9 cellular contexts compared by ENCODE assay signal in genomic region chr3:139629033-139629432, GRCh38. TPM values are rescaled to one million over a fixed set of nuclear protein-coding genes. Genes with fewer than 3 reads are reported as not detected.
DNase-seq lines count a peak whose midpoint lies in the region; ATAC-seq and TF ChIP-seq lines count a peak whose summit lies in the region.
"Had no signal": no experiment of that assay in that cellular context is flagged by ENCODE, and none has a peak within 500 bp of the region (broad histone marks: within the 10 kb centered on the region; RNA-seq: fewer than 3 reads in every experiment).

No MANE protein-coding gene starts in this region.

- H3K9me3 ChIP-seq in Panc1 (ENCODE audit: control insufficient read depth, insufficient read depth, low read depth, low read length) (peaks cover 7% of the 10 kb centered on the region; the same call in 1 of the 2 replicates), iPS DF 6.9 (ENCODE audit: control insufficient read depth, insufficient read depth, low read length) (no peaks in the 10 kb centered on the region), ascending aorta (no peaks in the 10 kb centered on the region)
- H3K9me3 ChIP-seq: pancreas had no signal

- no peaks in the 10 kb centered on the region for H3K4me1 Mint-ChIP-seq in activated CD4-positive, alpha-beta T cell treated with anti-CD3 and anti-CD28 coated beads, Interleukin-2, amount 10 ng/mL, durations not matched to agents 24 days and 14 days

- in situ Hi-C loops in Panc1 (cut with HindIII; ENCODE audit: low pct_unique_long_range_greater_than_20kb, low sequenced_read_pairs): no loop called here

- no peak overlapping the region for H3K4me3 Mint-ChIP-seq in activated CD4-positive, alpha-beta T cell treated with anti-CD3 and anti-CD28 coated beads, Interleukin-2, amount 10 ng/mL, durations not matched to agents 24 days and 14 days

- no peaks in the 10 kb centered on the region for H3K27me3 ChIP-seq in Panc1 (ENCODE audit: control insufficient read depth, insufficient read depth, low read length)
- no peaks in the 10 kb centered on the region for H3K27me3 ChIP-seq in iPS DF 6.9 (ENCODE audit: control insufficient read depth, insufficient read depth, low read length)
- H3K27me3 ChIP-seq in ascending aorta: no peaks in the 10 kb centered on the region
- H3K27me3 ChIP-seq: pancreas had no signal

- POLR2A ChIA-PET in Panc1 (lab: Charles Lee): no interaction called here

- H3K36me3 ChIP-seq in Panc1 (ENCODE audit: control insufficient read depth, insufficient read depth, low read length) (no peaks in the 10 kb centered on the region), iPS DF 6.9 (ENCODE audit: control insufficient read depth, insufficient read depth, low read length) (no peaks in the 10 kb centered on the region), ascending aorta (no peaks in the 10 kb centered on the region)
- H3K36me3 ChIP-seq: pancreas had no signal

- CTCF ChIA-PET in Panc1 (lab: Charles Lee): no interaction called here

- no peaks in the 10 kb centered on the region for H3K27me3 Mint-ChIP-seq in activated CD4-positive, alpha-beta T cell treated with anti-CD3 and anti-CD28 coated beads, Interleukin-2, amount 10 ng/mL, durations not matched to agents 24 days and 14 days

- H3K9me3 Mint-ChIP-seq in activated CD4-positive, alpha-beta T cell treated with anti-CD3 and anti-CD28 coated beads, Interleukin-2, amount 10 ng/mL, durations not matched to agents 24 days and 14 days: no peaks in the 10 kb centered on the region

- peak; percentile 73; the same call in 1 of the 2 replicates for ATAC-seq in Panc1
- no peak for ATAC-seq in HG03280 (IDR thresholded peaks at IDR 0.05; ENCODE audit: unreplicated experiment)
- no peak for ATAC-seq in GM19324 (IDR thresholded peaks at IDR 0.05; ENCODE audit: low FRiP score, unreplicated experiment)

- H3K4me1 ChIP-seq in Panc1 (ENCODE audit: control insufficient read depth, insufficient read depth, low read length) (no peaks in the 10 kb centered on the region), iPS DF 6.9 (ENCODE audit: control insufficient read depth, insufficient read depth, low read length) (peaks cover 2% of the 10 kb centered on the region; the same call in 1 of the 2 replicates), ascending aorta (no peaks in the 10 kb centered on the region)
- H3K4me1 ChIP-seq: pancreas had no signal

- peak; percentile 46 for TF ChIP-seq CTCF in HFF-Myc (IDR thresholded peaks at IDR 0.05; ENCODE audit: low read depth, low read length, missing control alignments)
- TF ChIP-seq CTCF in Panc1 (IDR thresholded peaks at IDR 0.05): peak; percentile 56
- no peak for TF ChIP-seq CTCF in ascending aorta (IDR thresholded peaks at IDR 0.05)

- H3K4me3 ChIP-seq in HFF-Myc (replicated peaks; ENCODE audit: low read depth, low read length): no peak overlapping the region
- no peak overlapping the region for H3K4me3 ChIP-seq in Panc1 (ENCODE audit: low read depth in 2 of 2, low read length in 2 of 2)
- no peak overlapping the region for H3K4me3 ChIP-seq in iPS DF 6.9 (ENCODE audit: low read length)
- H3K4me3 ChIP-seq in ascending aorta: no peak overlapping the region
- H3K4me3 ChIP-seq: pancreas had no signal

- no CpG with 5 or more reads among the region's 3 CpGs for WGBS in iPS DF 6.9 (ENCODE audit: insufficient coverage, insufficient read length)

- H3K36me3 Mint-ChIP-seq in activated CD4-positive, alpha-beta T cell treated with anti-CD3 and anti-CD28 coated beads, Interleukin-2, amount 10 ng/mL, durations not matched to agents 24 days and 14 days (ENCODE audit: low read depth): no peaks in the 10 kb centered on the region

- H3K27ac Mint-ChIP-seq in activated CD4-positive, alpha-beta T cell treated with anti-CD3 and anti-CD28 coated beads, Interleukin-2, amount 10 ng/mL, durations not matched to agents 24 days and 14 days: no peak overlapping the region

- BruUV-seq in Panc1 (replicated peaks; lab: Mats Ljungman, UMichigan): no TSS peak

- no peak overlapping the region for H3K27ac ChIP-seq in Panc1 (ENCODE audit: low read length)
- no peak overlapping the region for H3K27ac ChIP-seq in iPS DF 6.9 (ENCODE audit: low read length)
- H3K27ac ChIP-seq in ascending aorta: no peak overlapping the region
- H3K27ac ChIP-seq: pancreas had no signal

- intact Hi-C loops in activated CD4-positive, alpha-beta T cell treated with anti-CD3 and anti-CD28 coated beads, Interleukin-2, amount 10 ng/mL, durations not matched to agents 24 days and 14 days (cut with micrococcal nuclease): loop anchor here (5.0 kb wide), 1 partner anchor 202 kb away; no protein-coding TSS in a partner anchor
- intact Hi-C loops in Panc1 (cut with micrococcal nuclease; ENCODE audit: unreplicated experiment): no loop called here
- intact Hi-C loops in ascending aorta (cut with DNase I): no loop called here

- DNase-seq in activated CD4-positive, alpha-beta T cell treated with anti-CD3 and anti-CD28 coated beads, Interleukin-2, amount 10 ng/mL, durations not matched to agents 24 days and 14 days: peak; percentile 65
- DNase-seq in activated CD4-positive, alpha-beta T cell treated with anti-CD3 and anti-CD28 coated beads for 4 hours: no peak
- DNase-seq in HFF-Myc (ENCODE audit: extremely low read depth, low read depth) (no peak), Panc1 (ENCODE audit: low read depth, low spot score) (no peak), iPS DF 6.9 (ENCODE audit: low read depth, low spot score) (peak; percentile 20), ascending aorta (ENCODE audit: low spot score in 2 of 2) (no peak)

RNA-seq across cellular contexts. Expression of gene NMNAT3, which starts 48.7 kb away (rescaled TPM):
- total RNA-seq in activated CD4-positive, alpha-beta T cell treated with anti-CD3 and anti-CD28 coated beads, Interleukin-2, amount 10 ng/mL, durations not matched to agents 24 days and 14 days: 0.73 and 1.0 TPM in 2 replicates
- total RNA-seq in Panc1 (2021; ENCODE audit: unreplicated experiment) (1.9 TPM), ascending aorta (1.2 TPM)
- 1.8 TPM for polyA plus RNA-seq in Panc1 (2012; ENCODE audit: insufficient read length)

Comparison
In these comparisons a context has a peak if more than half of its experiments do, and no peak if none do; other contexts are left out.
1. DNase-seq: peak in activated CD4-positive, alpha-beta T cell treated with anti-CD3 and anti-CD28 coated beads, Interleukin-2, amount 10 ng/mL, durations not matched to agents 24 days and 14 days (single experiment) and iPS DF 6.9 (single experiment); none in activated CD4-positive, alpha-beta T cell treated with anti-CD3 and anti-CD28 coated beads for 4 hours (0 of 2), HFF-Myc (single experiment), Panc1 (single experiment) and ascending aorta (0 of 2).
2. CTCF ChIP-seq: peak in HFF-Myc (single experiment) and Panc1 (single experiment); none in ascending aorta (0 of 3).